Comparison of ENCODE assay signal across 1 cellular context in the genomic region with DNA sequence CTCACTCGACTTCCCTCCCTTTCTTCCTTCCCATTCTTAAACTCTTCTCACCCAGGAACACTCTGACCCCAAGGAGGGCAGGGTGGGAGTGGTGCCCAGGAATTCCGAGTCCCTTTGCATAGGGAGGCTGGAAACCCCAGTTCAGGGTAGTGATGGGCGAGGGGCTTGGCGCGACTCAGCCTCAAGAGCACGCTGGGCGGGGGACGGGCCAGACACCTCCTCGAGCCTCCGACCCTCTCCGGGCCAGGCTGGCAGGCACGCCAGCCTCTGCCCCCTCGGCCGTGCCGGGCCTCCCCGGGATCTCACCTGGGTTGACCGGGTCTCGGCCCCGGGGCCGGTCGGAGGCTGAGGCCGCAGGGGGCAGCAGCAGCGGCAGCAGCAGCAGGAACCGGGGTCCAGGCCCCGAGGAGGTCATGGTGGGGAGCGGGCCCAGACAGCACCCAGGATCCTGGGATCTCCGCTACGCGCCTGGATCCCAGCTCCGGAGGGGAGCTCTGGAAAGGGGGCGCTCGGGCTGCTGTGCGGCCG.
TF ChIP-seq lines count a peak whose summit lies in the region.

No MANE protein-coding gene starts in this region.

TF ChIP-seq in GM12878, 131 proteins besides CTCF, POLR2A, EP300 and RAD21:
- no peak for TF ChIP-seq SMAD1 (IDR thresholded peaks at IDR 0.05; ENCODE audit: low read depth, partially characterized antibody)
- TF ChIP-seq GATAD2B (conservative IDR thresholded peaks at IDR 0.05; ENCODE audit: low read depth) = 0 out of 2 replicates have a peak, but pooled peaks have one; percentile 18
- TF ChIP-seq, protein P1, sequence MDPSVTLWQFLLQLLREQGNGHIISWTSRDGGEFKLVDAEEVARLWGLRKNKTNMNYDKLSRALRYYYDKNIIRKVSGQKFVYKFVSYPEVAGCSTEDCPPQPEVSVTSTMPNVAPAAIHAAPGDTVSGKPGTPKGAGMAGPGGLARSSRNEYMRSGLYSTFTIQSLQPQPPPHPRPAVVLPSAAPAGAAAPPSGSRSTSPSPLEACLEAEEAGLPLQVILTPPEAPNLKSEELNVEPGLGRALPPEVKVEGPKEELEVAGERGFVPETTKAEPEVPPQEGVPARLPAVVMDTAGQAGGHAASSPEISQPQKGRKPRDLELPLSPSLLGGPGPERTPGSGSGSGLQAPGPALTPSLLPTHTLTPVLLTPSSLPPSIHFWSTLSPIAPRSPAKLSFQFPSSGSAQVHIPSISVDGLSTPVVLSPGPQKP (IDR thresholded peaks at IDR 0.05; ENCODE audit: low read depth, low read length) = no peak
- no peak for TF ChIP-seq ZZZ3 (IDR thresholded peaks at IDR 0.05; ENCODE audit: control insufficient read depth, insufficient read length, low read depth)
- TF ChIP-seq SMARCA5 (IDR thresholded peaks at IDR 0.05) = peak; percentile 18; the same call in 1 of the 2 replicates
- TF ChIP-seq IKZF1 (conservative IDR thresholded peaks at IDR 0.05) = peak; percentile 25; the same call in 1 of the 2 replicates
- TF ChIP-seq BHLHE40 (IDR thresholded peaks at IDR 0.05; ENCODE audit: borderline replicate concordance in 1 of 2, low read depth in 2 of 2, low read length in 1 of 2) = peak in 1 of 2 experiments; percentile 81; a peak in 1 of 4 replicates
- TF ChIP-seq, protein P2, sequence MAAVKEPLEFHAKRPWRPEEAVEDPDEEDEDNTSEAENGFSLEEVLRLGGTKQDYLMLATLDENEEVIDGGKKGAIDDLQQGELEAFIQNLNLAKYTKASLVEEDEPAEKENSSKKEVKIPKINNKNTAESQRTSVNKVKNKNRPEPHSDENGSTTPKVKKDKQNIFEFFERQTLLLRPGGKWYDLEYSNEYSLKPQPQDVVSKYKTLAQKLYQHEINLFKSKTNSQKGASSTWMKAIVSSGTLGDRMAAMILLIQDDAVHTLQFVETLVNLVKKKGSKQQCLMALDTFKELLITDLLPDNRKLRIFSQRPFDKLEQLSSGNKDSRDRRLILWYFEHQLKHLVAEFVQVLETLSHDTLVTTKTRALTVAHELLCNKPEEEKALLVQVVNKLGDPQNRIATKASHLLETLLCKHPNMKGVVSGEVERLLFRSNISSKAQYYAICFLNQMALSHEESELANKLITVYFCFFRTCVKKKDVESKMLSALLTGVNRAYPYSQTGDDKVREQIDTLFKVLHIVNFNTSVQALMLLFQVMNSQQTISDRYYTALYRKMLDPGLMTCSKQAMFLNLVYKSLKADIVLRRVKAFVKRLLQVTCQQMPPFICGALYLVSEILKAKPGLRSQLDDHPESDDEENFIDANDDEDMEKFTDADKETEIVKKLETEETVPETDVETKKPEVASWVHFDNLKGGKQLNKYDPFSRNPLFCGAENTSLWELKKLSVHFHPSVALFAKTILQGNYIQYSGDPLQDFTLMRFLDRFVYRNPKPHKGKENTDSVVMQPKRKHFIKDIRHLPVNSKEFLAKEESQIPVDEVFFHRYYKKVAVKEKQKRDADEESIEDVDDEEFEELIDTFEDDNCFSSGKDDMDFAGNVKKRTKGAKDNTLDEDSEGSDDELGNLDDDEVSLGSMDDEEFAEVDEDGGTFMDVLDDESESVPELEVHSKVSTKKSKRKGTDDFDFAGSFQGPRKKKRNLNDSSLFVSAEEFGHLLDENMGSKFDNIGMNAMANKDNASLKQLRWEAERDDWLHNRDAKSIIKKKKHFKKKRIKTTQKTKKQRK (IDR thresholded peaks at IDR 0.05; ENCODE audit: low read depth, low read length) = no peak
- no peak for TF ChIP-seq BRCA1 (IDR thresholded peaks at IDR 0.05; ENCODE audit: low read depth, low read length)
- TF ChIP-seq SIN3A (IDR thresholded peaks at IDR 0.05; ENCODE audit: low read depth, low read length) = 0 out of 2 replicates have a peak, but pooled peaks have one; percentile 40
- TF ChIP-seq, protein P3, sequence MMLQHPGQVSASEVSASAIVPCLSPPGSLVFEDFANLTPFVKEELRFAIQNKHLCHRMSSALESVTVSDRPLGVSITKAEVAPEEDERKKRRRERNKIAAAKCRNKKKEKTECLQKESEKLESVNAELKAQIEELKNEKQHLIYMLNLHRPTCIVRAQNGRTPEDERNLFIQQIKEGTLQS (IDR thresholded peaks at IDR 0.05; ENCODE audit: borderline replicate concordance, extremely low read depth, low read depth, low read length) = no peak
TF ChIP-seq in GM12878: peak in this region for 5.
